In genomic region chr6:111566222-111566717, GRCh38 we compare ENCODE assay signal across 8 cellular contexts. TPM values are rescaled to one million over a fixed set of nuclear protein-coding genes. Genes with fewer than 3 reads are reported as not detected.
DNase-seq lines count a peak whose midpoint lies in the region; ATAC-seq and TF ChIP-seq lines count a peak whose summit lies in the region.

No MANE protein-coding gene starts in this region.

- peak; percentile 45 for DNase-seq in ELR (ENCODE audit: low read depth)
- DNase-seq in activated naive CD4-positive, alpha-beta T cell treated with anti-CD3 and anti-CD28 coated beads, Interleukin-2, amount 50 U/mL, for 72 hours (ENCODE audit: low spot score in 2 of 2): no peak
- DNase-seq in neural crest cell (ENCODE audit: low read depth, low spot score): no peak
- DNase-seq in anterior cingulate cortex (lab: John Stamatoyannopoulos, UW): no peak
- DNase-seq in sciatic nerve (ENCODE audit: low spot score): no peak
- DNase-seq in GM10248 (ENCODE audit: extremely low spot score): no peak
- no peak for DNase-seq in MG63

- H3K27me3 Mint-ChIP-seq in neural crest cell (ENCODE audit: low read depth): no peaks in the 10 kb centered on the region

- H3K4me1 Mint-ChIP-seq in neural crest cell: peaks cover 38% of the 10 kb centered on the region

- peak overlapping the region; percentile 44 for H3K4me3 Mint-ChIP-seq in neural crest cell

- H3K9me3 ChIP-seq in MG63: no peaks in the 10 kb centered on the region

- H3K36me3 ChIP-seq in MG63: peaks cover 58% of the 10 kb centered on the region

- POLR2A ChIA-PET in GM10248 (lab: Yijun Ruan, JAX): interaction anchor here (1.3 kb wide), 1 partner anchor 307 kb away, joined by 3 read pairs; a partner anchor contains a TSS

- H3K4me3 ChIP-seq in MG63: no peak overlapping the region

- intact Hi-C loops in sciatic nerve (cut with DNase I): no loop called here

- CTCF ChIA-PET in GM10248 (lab: Yijun Ruan, JAX): interaction anchor here (0.7 to 3.1 kb wide), 15 partner anchors 7 to 315 kb away, joined by 3 to 19 read pairs (median 4); a partner anchor contains a TSS

- TF ChIP-seq CTCF in neural crest cell (conservative IDR thresholded peaks at IDR 0.05) (no peak), GM10248 (IDR thresholded peaks at IDR 0.05; ENCODE audit: control extremely low read depth, extremely low read depth, low read depth, missing control alignments) (no peak)

- peaks cover 24 to 60% of the 10 kb centered on the region in 2 donors for H3K36me3 Mint-ChIP-seq in activated naive CD4-positive, alpha-beta T cell treated with anti-CD3 and anti-CD28 coated beads, Interleukin-2, amount 50 U/mL, for 72 hours
- peaks cover 3% of the 10 kb centered on the region for H3K36me3 Mint-ChIP-seq in neural crest cell (ENCODE audit: low read depth)

- peak overlapping the region; percentile 42 to 86 for H3K27ac Mint-ChIP-seq in activated naive CD4-positive, alpha-beta T cell treated with anti-CD3 and anti-CD28 coated beads, Interleukin-2, amount 50 U/mL, for 72 hours
- peak overlapping the region; percentile 88 for H3K27ac Mint-ChIP-seq in neural crest cell (ENCODE audit: unreplicated experiment)

- H3K9me3 Mint-ChIP-seq in activated naive CD4-positive, alpha-beta T cell treated with anti-CD3 and anti-CD28 coated beads, Interleukin-2, amount 50 U/mL, for 72 hours: no peaks in the 10 kb centered on the region
- H3K9me3 Mint-ChIP-seq in neural crest cell: no peaks in the 10 kb centered on the region

- H3K27me3 ChIP-seq in MG63: no peaks in the 10 kb centered on the region

- ATAC-seq in HG02678 (IDR thresholded peaks at IDR 0.05; ENCODE audit: unreplicated experiment) (peak; percentile 3), sciatic nerve (no peak)
- ATAC-seq in activated naive CD4-positive, alpha-beta T cell treated with anti-CD3 and anti-CD28 coated beads, Interleukin-2, amount 50 U/mL, for 72 hours: peak in 1 of 2 donors; percentile 11

RNA-seq across cellular contexts. Expression of gene TRAF3IP2, which starts 39.4 kb away (rescaled TPM):
- total RNA-seq in activated naive CD4-positive, alpha-beta T cell treated with anti-CD3 and anti-CD28 coated beads, Interleukin-2, amount 50 U/mL, for 72 hours: 10 to 100 TPM; 32.5 to 38.0 TPM
- total RNA-seq in neural crest cell: 1.8 and 2.4 TPM in 2 replicates
- 11.6 TPM for total RNA-seq in sciatic nerve
- 12.6 and 20.3 TPM in 2 replicates for total RNA-seq in MG63 (2014; rRNA removed; shearing (Covaris generic); ENCODE audit: low replicate concordance)
